Comparison of ENCODE assay signal across 29 cellular contexts in the genomic region with DNA sequence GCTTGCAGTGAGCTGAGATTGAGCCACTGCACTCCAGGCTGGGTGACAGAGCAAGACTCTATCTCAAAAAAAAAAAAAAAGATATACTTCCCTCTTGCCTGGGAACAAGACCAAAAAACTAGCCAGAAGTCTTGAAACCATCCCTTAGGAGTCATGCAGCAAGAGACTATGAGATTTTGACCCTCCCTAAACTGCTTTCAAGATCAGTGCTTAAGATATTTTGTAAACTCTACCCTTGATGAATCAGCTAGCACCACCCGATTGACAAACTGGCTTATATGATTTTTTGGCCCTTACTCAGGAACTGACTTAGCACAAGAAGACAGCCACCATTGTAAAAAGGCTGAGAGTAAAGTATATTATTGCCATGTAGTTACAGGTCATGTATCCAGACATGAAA. TPM values are rescaled to one million over a fixed set of nuclear protein-coding genes. Genes with fewer than 3 reads are reported as not detected.
DNase-seq lines count a peak whose midpoint lies in the region; ATAC-seq and TF ChIP-seq lines count a peak whose summit lies in the region.
"Had no signal": no experiment of that assay in that cellular context is flagged by ENCODE, and none has a peak within 500 bp of the region (broad histone marks: within the 10 kb centered on the region; RNA-seq: fewer than 3 reads in every experiment).

No MANE protein-coding gene starts in this region.

- H3K4me1 ChIP-seq in sigmoid colon, result no peaks in the 10 kb centered on the region
- H3K4me1 ChIP-seq: esophagus muscularis mucosa, spleen had no signal

- peak; percentile 9 for ATAC-seq in sciatic nerve
- ATAC-seq: stimulated activated memory B cell treated with anti-CD40 and anti-IgM and Interleukin-4, amounts not matched to agents 10 μg/mL and 1 μg/mL and 100 μg/mL, for 72 hours had no signal

- H3K9me3 ChIP-seq in sigmoid colon, result peaks cover 0 to 4% (median 0%) of the 10 kb centered on the region in 4 donors
- H3K9me3 ChIP-seq: neutrophil had no signal

- H3K27me3 ChIP-seq in sigmoid colon, result no peaks in the 10 kb centered on the region
- H3K27me3 ChIP-seq: esophagus muscularis mucosa, neutrophil had no signal

- no peaks in the 10 kb centered on the region for H3K4me1 Mint-ChIP-seq in activated T-helper 2 cell treated with anti-CD3 and anti-CD28 coated beads, Interferon-gamma antibody, Interleukin-2, Interleukin-4, amounts not matched to agents 10 μg/mL and 5 μg/mL and 100 μg/mL, durations not matched to agents 14 hours and 24 hours and 36 hours (ENCODE audit: low read depth)
- H3K4me1 Mint-ChIP-seq: activated B cell treated with CpG ODN at 0.5 μM for 24 hours; stimulated activated memory B cell treated with anti-CD40 and anti-IgM and Interleukin-4, amounts not matched to agents 10 μg/mL and 1 μg/mL and 100 μg/mL, for 72 hours had no signal

- TF ChIP-seq CTCF in sigmoid colon (IDR thresholded peaks at IDR 0.05), result no peak
- TF ChIP-seq CTCF in lower leg skin (IDR thresholded peaks at IDR 0.05), result no peak

- H3K4me3 ChIP-seq in sigmoid colon, result no peak overlapping the region
- H3K4me3 ChIP-seq in lower leg skin (ENCODE audit: low read depth, poor library complexity, severe bottlenecking), result no peak overlapping the region
- H3K4me3 ChIP-seq: esophagus muscularis mucosa, lung, spleen had no signal

- no peak for TF ChIP-seq POLR2A in sigmoid colon (IDR thresholded peaks at IDR 0.05)
- TF ChIP-seq POLR2A in lower leg skin (IDR thresholded peaks at IDR 0.05), result no peak

- intact Hi-C loops in sciatic nerve (cut with DNase I), result no loop called here
- intact Hi-C loops in sigmoid colon (cut with DNase I), result no loop called here
- intact Hi-C loops in lower leg skin (cut with DNase I; ENCODE audit: low total_unique reads), result no loop called here
- intact Hi-C loops in activated T-helper 2 cell treated with anti-CD3 and anti-CD28 coated beads, Interferon-gamma antibody, Interleukin-2, Interleukin-4, amounts not matched to agents 10 μg/mL and 5 μg/mL and 100 μg/mL, durations not matched to agents 14 hours and 24 hours and 36 hours (cut with micrococcal nuclease), result no loop called here

- no peak overlapping the region for H3K27ac ChIP-seq in sigmoid colon
- H3K27ac ChIP-seq: C4-2B, esophagus muscularis mucosa, neutrophil, spleen had no signal

- H3K9me3 Mint-ChIP-seq in activated T-helper 2 cell treated with anti-CD3 and anti-CD28 coated beads, Interferon-gamma antibody, Interleukin-2, Interleukin-4, amounts not matched to agents 10 μg/mL and 5 μg/mL and 100 μg/mL, durations not matched to agents 14 hours and 24 hours and 36 hours, result no peaks in the 10 kb centered on the region

- no peaks in the 10 kb centered on the region for H3K36me3 Mint-ChIP-seq in activated T-helper 2 cell treated with anti-CD3 and anti-CD28 coated beads, Interferon-gamma antibody, Interleukin-2, Interleukin-4, amounts not matched to agents 10 μg/mL and 5 μg/mL and 100 μg/mL, durations not matched to agents 14 hours and 24 hours and 36 hours (ENCODE audit: low read depth)
- H3K36me3 Mint-ChIP-seq: stimulated activated memory B cell treated with anti-CD40 and anti-IgM and Interleukin-4, amounts not matched to agents 10 μg/mL and 1 μg/mL and 100 μg/mL, for 72 hours had no signal

- H3K36me3 ChIP-seq in sigmoid colon, result no peaks in the 10 kb centered on the region
- H3K36me3 ChIP-seq: esophagus muscularis mucosa, neutrophil, spleen had no signal

- 62 to 84% methylated on average over 1 of the region's 1 CpG for WGBS in sigmoid colon, 2 donors
- WGBS in lower leg skin, 2 donors, result 48 to 49% methylated on average over 1 of the region's 1 CpG

- no peak overlapping the region for H3K27ac Mint-ChIP-seq in activated T-helper 2 cell treated with anti-CD3 and anti-CD28 coated beads, Interferon-gamma antibody, Interleukin-2, Interleukin-4, amounts not matched to agents 10 μg/mL and 5 μg/mL and 100 μg/mL, durations not matched to agents 14 hours and 24 hours and 36 hours
- H3K27ac Mint-ChIP-seq: activated B cell treated with CpG ODN at 0.5 μM for 24 hours; stimulated activated memory B cell treated with anti-CD40 and anti-IgM and Interleukin-4, amounts not matched to agents 10 μg/mL and 1 μg/mL and 100 μg/mL, for 72 hours had no signal

- no peak overlapping the region for H3K4me3 Mint-ChIP-seq in activated T-helper 2 cell treated with anti-CD3 and anti-CD28 coated beads, Interferon-gamma antibody, Interleukin-2, Interleukin-4, amounts not matched to agents 10 μg/mL and 5 μg/mL and 100 μg/mL, durations not matched to agents 14 hours and 24 hours and 36 hours (ENCODE audit: low read depth)
- H3K4me3 Mint-ChIP-seq: activated B cell treated with CpG ODN at 0.5 μM for 24 hours; stimulated activated memory B cell treated with anti-CD40 and anti-IgM and Interleukin-4, amounts not matched to agents 10 μg/mL and 1 μg/mL and 100 μg/mL, for 72 hours had no signal

- no peaks in the 10 kb centered on the region for H3K27me3 Mint-ChIP-seq in activated T-helper 2 cell treated with anti-CD3 and anti-CD28 coated beads, Interferon-gamma antibody, Interleukin-2, Interleukin-4, amounts not matched to agents 10 μg/mL and 5 μg/mL and 100 μg/mL, durations not matched to agents 14 hours and 24 hours and 36 hours (ENCODE audit: low read depth)
- H3K27me3 Mint-ChIP-seq: activated B cell treated with CpG ODN at 0.5 μM for 24 hours; stimulated activated memory B cell treated with anti-CD40 and anti-IgM and Interleukin-4, amounts not matched to agents 10 μg/mL and 1 μg/mL and 100 μg/mL, for 72 hours had no signal

- DNase-seq in HCEC 1CT (peak; percentile 56), RPMI7951 (ENCODE audit: low read depth) (peak; percentile 2), fibroblast of gingiva (ENCODE audit: low read depth) (peak; percentile 77), sciatic nerve (ENCODE audit: low spot score) (no peak), sigmoid colon (no peak), lower leg skin (ENCODE audit: low spot score in 2 of 2) (no peak)
- DNase-seq in activated naive CD4-positive, alpha-beta T cell treated with Interleukin-2 at 50 U/mL for 16 hours, result no peak
- DNase-seq in activated T-helper 2 cell treated with anti-CD3 and anti-CD28 coated beads, Interferon-gamma antibody, Interleukin-2, Interleukin-4, amounts not matched to agents 10 μg/mL and 5 μg/mL and 100 μg/mL, durations not matched to agents 14 hours and 24 hours and 36 hours (ENCODE audit: low spot score), result no peak
- DNase-seq: activated B cell treated with CpG ODN at 0.5 μM for 24 hours; activated CD4-positive, alpha-beta T cell treated with anti-CD3 and anti-CD28 coated beads, Interleukin-2, amount 50 U/mL, for 48 hours; activated CD8-positive, alpha-beta memory T cell treated with anti-CD3 and anti-CD28 coated beads, Interleukin-2, amount 50 U/mL, for 48 hours; Calu3; cerebellar nuclear complex; DND-41; glutamatergic neuron; GOT3; KBM-7; NCI-H526; spleen; stimulated activated CD4-positive, alpha-beta T cell treated with anti-CD3 and anti-CD28 coated beads, Interleukin-2, amount 100 ng/mL, for 48 hours; T-helper 9 cell had no signal

- TF ChIP-seq EP300 in sigmoid colon (IDR thresholded peaks at IDR 0.05), result no peak

RNA-seq across cellular contexts. Expression of gene SULT1C3, which starts 3.8 kb away (rescaled TPM):
- total RNA-seq in RPMI7951 (2014; rRNA removed; shearing (Covaris generic)), result not detected in 2 replicates
- not detected for total RNA-seq in sciatic nerve
- total RNA-seq in sigmoid colon, result not detected
- polyA plus RNA-seq in sigmoid colon, result 1 to 10 TPM in 1 of 3 donors, not detected in 2; 1.2 TPM
- not detected for total RNA-seq in lower leg skin
- not detected in 2 replicates for total RNA-seq in activated T-helper 2 cell treated with anti-CD3 and anti-CD28 coated beads, Interferon-gamma antibody, Interleukin-2, Interleukin-4, amounts not matched to agents 10 μg/mL and 5 μg/mL and 100 μg/mL, durations not matched to agents 14 hours and 24 hours and 36 hours
- total RNA-seq: activated B cell treated with CpG ODN at 0.5 μM for 24 hours, Calu3, esophagus muscularis mucosa, HT1080, kidney epithelial cell, lung, spleen had no signal
- polyA plus RNA-seq: lung, spleen, thymus had no signal

RNA-seq across cellular contexts. Expression of gene SULT1C2, which starts 45.1 kb away (rescaled TPM):
- total RNA-seq in RPMI7951 (2014; rRNA removed; shearing (Covaris generic)), result not detected in 2 replicates
- total RNA-seq in sciatic nerve (3.3 TPM), sigmoid colon (under 1 TPM in 1 of 4 donors, not detected in 3; 0.28 TPM), lower leg skin (under 1 TPM in 2 of 4 donors, not detected in 2; 0.23 to 0.42 TPM)
- polyA plus RNA-seq in sigmoid colon, result 1 to 10 TPM in 1 of 3 donors, under 1 TPM in 1, not detected in 1; 0.67 to 1.8 TPM
- total RNA-seq in activated T-helper 2 cell treated with anti-CD3 and anti-CD28 coated beads, Interferon-gamma antibody, Interleukin-2, Interleukin-4, amounts not matched to agents 10 μg/mL and 5 μg/mL and 100 μg/mL, durations not matched to agents 14 hours and 24 hours and 36 hours, result not detected in 2 replicates
- total RNA-seq: activated B cell treated with CpG ODN at 0.5 μM for 24 hours had no signal

Comparison
In these comparisons a context has a peak if more than half of its experiments do, and no peak if none do; other contexts are left out.
1. DNase-seq: peak in HCEC 1CT (single experiment), RPMI7951 (single experiment) and fibroblast of gingiva (single experiment); none in sciatic nerve (single experiment), sigmoid colon (single experiment), activated naive CD4-positive, alpha-beta T cell treated with Interleukin-2 at 50 U/mL for 16 hours (single experiment), lower leg skin (0 of 2) and activated T-helper 2 cell treated with anti-CD3 and anti-CD28 coated beads, Interferon-gamma antibody, Interleukin-2, Interleukin-4, amounts not matched to agents 10 μg/mL and 5 μg/mL and 100 μg/mL, durations not matched to agents 14 hours and 24 hours and 36 hours (single experiment).